In genomic region chr16:18127033-18127432, GRCh38 we compare ENCODE assay signal across 2 cellular contexts.
DNase-seq lines count a peak whose midpoint lies in the region; ATAC-seq and TF ChIP-seq lines count a peak whose summit lies in the region.
"Not testable (repeated sequence)": the region's sequence is repeated elsewhere in the genome, so short reads cannot be mapped to it uniquely, and the experiment has no call there.

No MANE protein-coding gene starts in this region.

- POLR2A ChIA-PET in WTC11 (lab: Charles Lee) = not testable (repeated sequence)

- H3K4me3 Mint-ChIP-seq in GM23338, WTC11: not testable (repeated sequence)

- not testable (repeated sequence) for H2AFZ ChIP-seq in GM23338

- not testable (repeated sequence) for H4K20me1 ChIP-seq in GM23338 (replicated peaks; ENCODE audit: insufficient read depth)

- H3K4me3 ChIP-seq in GM23338 = not testable (repeated sequence)

- not testable (repeated sequence) for DNase-seq in GM23338 (ENCODE audit: low spot score); WTC11 (ENCODE audit: low spot score)

- not testable (repeated sequence) for H3K9me2 ChIP-seq in GM23338 (ENCODE audit: insufficient read depth)

- H3K36me3 Mint-ChIP-seq in GM23338 (ENCODE audit: low read depth); WTC11: not testable (repeated sequence)

- H3K27me3 Mint-ChIP-seq in GM23338 (ENCODE audit: insufficient read depth, low read depth, poor library complexity); WTC11 (ENCODE audit: low read depth): not testable (repeated sequence)

- H3K4me2 ChIP-seq in GM23338 = not testable (repeated sequence)

- ATAC-seq in GM23338 (peak; percentile 81), WTC11 (peak; percentile 65)

- H3K9me3 Mint-ChIP-seq in GM23338, WTC11: not testable (repeated sequence)

- H3K4me1 ChIP-seq in GM23338 (ENCODE audit: insufficient read depth) = not testable (repeated sequence)

- H3K36me3 ChIP-seq in GM23338 (ENCODE audit: insufficient read depth) = not testable (repeated sequence)

- not testable (repeated sequence) for H3K27ac ChIP-seq in GM23338 (ENCODE audit: low read depth)

- H3K79me2 ChIP-seq in GM23338 (replicated peaks; ENCODE audit: insufficient read depth) = not testable (repeated sequence)

- H3K27ac Mint-ChIP-seq in GM23338, WTC11: not testable (repeated sequence)

- CTCF ChIA-PET in WTC11 (lab: Charles Lee) = not testable (repeated sequence)

- H3K4me1 Mint-ChIP-seq in GM23338, WTC11: not testable (repeated sequence)

- not testable (repeated sequence) for TF ChIP-seq CTCF in GM23338 (conservative IDR thresholded peaks at IDR 0.05; ENCODE audit: low read depth in 2 of 2); WTC11 (IDR thresholded peaks at IDR 0.05)

- not testable (repeated sequence) for H3F3A ChIP-seq in GM23338 (replicated peaks; ENCODE audit: low read depth)

- not testable (repeated sequence) for H3K27me3 ChIP-seq in GM23338 (ENCODE audit: insufficient read depth)
